Comparison of ENCODE assay signal across 1 cellular context in genomic region chr1:18711003-18711402, GRCh38.
TF ChIP-seq lines count a peak whose summit lies in the region.

No MANE protein-coding gene starts in this region.

TF ChIP-seq in A549, 52 proteins besides CTCF, POLR2A, EP300 and RAD21:
- TF ChIP-seq E2F6 (IDR thresholded peaks at IDR 0.05; ENCODE audit: borderline replicate concordance, low read depth), result no peak
- peak; percentile 22 for TF ChIP-seq ZFP36 (IDR thresholded peaks at IDR 0.05; ENCODE audit: borderline replicate concordance, partially characterized antibody)
- no peak for TF ChIP-seq EHMT2 (IDR thresholded peaks at IDR 0.05; ENCODE audit: low read depth)
- no peak for TF ChIP-seq ZSCAN20 (CRISPR knock-in tag; IDR thresholded peaks at IDR 0.05)
- no peak for TF ChIP-seq CHD2 (IDR thresholded peaks at IDR 0.05; ENCODE audit: low read length, partially characterized antibody)
- no peak for TF ChIP-seq NPAS2 (CRISPR knock-in tag; IDR thresholded peaks at IDR 0.05; ENCODE audit: borderline replicate concordance)
TF ChIP-seq in A549: peak in this region for 1.
